In genomic region chr19:48493718-48494515, GRCh38 we compare ENCODE assay signal across 1 cellular context.
TF ChIP-seq lines count a peak whose summit lies in the region.

No MANE protein-coding gene starts in this region.

TF ChIP-seq in HCT116, 20 proteins besides CTCF, POLR2A, EP300 and RAD21 (continued from another document):
- TF ChIP-seq MAX (IDR thresholded peaks at IDR 0.05) = no peak
- peak; percentile 92 for TF ChIP-seq ZFX (IDR thresholded peaks at IDR 0.05)
- TF ChIP-seq SP1 (IDR thresholded peaks at IDR 0.05; ENCODE audit: low read depth) = no peak
- no peak for TF ChIP-seq SIN3A (IDR thresholded peaks at IDR 0.05; ENCODE audit: low read depth)
- TF ChIP-seq POLR2AphosphoS5 (IDR thresholded peaks at IDR 0.05; ENCODE audit: low read depth, low read length) = peak; percentile 36
